ENCODE assay signal across 1 cellular context in genomic region chr6:4732691-4733315, GRCh38.
TF ChIP-seq lines count a peak whose summit lies in the region.

No MANE protein-coding gene starts in this region.

TF ChIP-seq in K562, 482 proteins besides CTCF, POLR2A, EP300 and RAD21 (continued from another document and continues in another):
- TF ChIP-seq MGA (IDR thresholded peaks at IDR 0.05) (peak; percentile 66; the same call in 1 of the 2 replicates), PRDM10 (IDR thresholded peaks at IDR 0.05; ENCODE audit: partially characterized antibody) (peak; percentile 5), ZHX1 (conservative IDR thresholded peaks at IDR 0.05; ENCODE audit: low read length) (no peak), TSC22D4 (tag; IDR thresholded peaks at IDR 0.05) (no peak), U2AF1 (optimal IDR thresholded peaks at IDR 0.05; ENCODE audit: low read depth, low read length) (no peak), XRCC3 (IDR thresholded peaks at IDR 0.05) (no peak), RB1 (IDR thresholded peaks at IDR 0.05; ENCODE audit: low read depth) (peak; percentile 61; the same call in 1 of the 2 replicates), ZNF324 (CRISPR knock-in tag; IDR thresholded peaks at IDR 0.05) (no peak), ZBTB5 (IDR thresholded peaks at IDR 0.05) (no peak), RBM15 (IDR thresholded peaks at IDR 0.05; ENCODE audit: insufficient read depth, low read length) (no peak), RBFOX2 (IDR thresholded peaks at IDR 0.05; ENCODE audit: low read depth, low read length) (no peak), MXI1 (IDR thresholded peaks at IDR 0.05; ENCODE audit: low read depth, low read length) (no peak), PHB (CRISPR knock-in tag; IDR thresholded peaks at IDR 0.05) (no peak), YBX1 (IDR thresholded peaks at IDR 0.05) (no peak), MAFK (IDR thresholded peaks at IDR 0.05; ENCODE audit: low read length) (0 out of 2 replicates have a peak, but pooled peaks have one; percentile 54), VEZF1 (CRISPR knock-in tag; IDR thresholded peaks at IDR 0.05) (peak; percentile 35; the same call in 1 of the 2 replicates), ATF3 (IDR thresholded peaks at IDR 0.05) (peak; percentile 73), ATF3 (CRISPR knock-in tag; conservative IDR thresholded peaks at IDR 0.05) (no peak), ARID2 (IDR thresholded peaks at IDR 0.05) (no peak), TBP (optimal IDR thresholded peaks at IDR 0.05; ENCODE audit: low read depth, low read length) (no peak), EHMT2 (IDR thresholded peaks at IDR 0.05) (no peak), CHD2 (IDR thresholded peaks at IDR 0.05; ENCODE audit: low read depth, low read length) (no peak), ZNF695 (CRISPR knock-in tag; IDR thresholded peaks at IDR 0.05) (no peak), POLR2H (tag; IDR thresholded peaks at IDR 0.05; ENCODE audit: low read depth) (no peak), CC2D1A (IDR thresholded peaks at IDR 0.05) (no peak), FIP1L1 (IDR thresholded peaks at IDR 0.05; ENCODE audit: low read depth, low read length, poor library complexity, severe bottlenecking) (no peak), NFIC (IDR thresholded peaks at IDR 0.05) (peak; percentile 94), ZKSCAN3 (CRISPR knock-in tag; IDR thresholded peaks at IDR 0.05) (no peak), ZNF830 (CRISPR knock-in tag; IDR thresholded peaks at IDR 0.05) (no peak), TSHZ1 (CRISPR knock-in tag; IDR thresholded peaks at IDR 0.05) (no peak)
